In genomic region chr18:70781860-70782453, GRCh38 we compare ENCODE assay signal across 8 cellular contexts.
DNase-seq lines count a peak whose midpoint lies in the region; ATAC-seq and TF ChIP-seq lines count a peak whose summit lies in the region.

No MANE protein-coding gene starts in this region.

- no peaks in the 10 kb centered on the region for H3K9me3 ChIP-seq in RWPE2 (ENCODE audit: severe bottlenecking)
- no peaks in the 10 kb centered on the region for H3K9me3 ChIP-seq in gastrocnemius medialis

- peak; percentile 77 for TF ChIP-seq CTCF in GM12872 (IDR thresholded peaks at IDR 0.05; ENCODE audit: insufficient read depth, low read depth, low read length)
- peak; percentile 81 for TF ChIP-seq CTCF in RWPE2 (IDR thresholded peaks at IDR 0.05; ENCODE audit: poor library complexity, severe bottlenecking)
- peak in 1 of 5 experiments; percentile 25 for TF ChIP-seq CTCF in gastrocnemius medialis (IDR thresholded peaks at IDR 0.05 in 4 of 5, conservative IDR thresholded peaks at IDR 0.05 in 1 of 5)

- DNase-seq in H4 (ENCODE audit: low spot score) (peak; percentile 62), Kasumi-1 (lab: John Stamatoyannopoulos, UW) (peak; percentile 60 to 76), RWPE2 (ENCODE audit: low spot score) (no peak), head of caudate nucleus (peak; percentile 3 to 87 (median 64)), gastrocnemius medialis (no peak)
- DNase-seq in activated effector memory CD4-positive, alpha-beta T cell treated with Interleukin-2 at 50 U/mL for 16 hours: peak; percentile 39
- DNase-seq in stimulated activated CD4-positive, alpha-beta T cell treated with anti-CD3 and anti-CD28 coated beads, Interleukin-15, amount 100 ng/mL, for 48 hours (ENCODE audit: low read depth in 2 of 2): peak; percentile 32 to 40

- in situ Hi-C loops in gastrocnemius medialis (cut with MboI; ENCODE audit: low sequenced_read_pairs in 4 of 4): no loop called here

- TF ChIP-seq POLR2A in gastrocnemius medialis (IDR thresholded peaks at IDR 0.05): no peak

- ATAC-seq in RWPE2 (ENCODE audit: low read depth) (peak; percentile 67; the same call in 2 of the 3 replicates), gastrocnemius medialis (no peak)

- H3K36me3 ChIP-seq in RWPE2 (ENCODE audit: low read depth) (no peaks in the 10 kb centered on the region), gastrocnemius medialis (no peaks in the 10 kb centered on the region)

- H3K4me3 ChIP-seq in RWPE2 (ENCODE audit: severe bottlenecking) (no peak overlapping the region), gastrocnemius medialis (no peak overlapping the region)

- no peak overlapping the region for H3K27ac ChIP-seq in RWPE2 (ENCODE audit: poor library complexity, severe bottlenecking)
- no peak overlapping the region for H3K27ac ChIP-seq in gastrocnemius medialis

- H3K4me1 ChIP-seq in RWPE2 (ENCODE audit: insufficient read depth, poor library complexity, severe bottlenecking) (no peaks in the 10 kb centered on the region), gastrocnemius medialis (no peaks in the 10 kb centered on the region)

- H3K27me3 ChIP-seq in RWPE2 (ENCODE audit: insufficient read depth, poor library complexity, severe bottlenecking) (peaks cover 9% of the 10 kb centered on the region), gastrocnemius medialis (no peaks in the 10 kb centered on the region)

- intact Hi-C loops in head of caudate nucleus (cut with DNase I) (no loop called here), gastrocnemius medialis (cut with DNase I; ENCODE audit: low total_unique reads) (no loop called here)

Comparison
In these comparisons a context has a peak if more than half of its experiments do, and no peak if none do; other contexts are left out.
1. DNase-seq: peak in H4 (single experiment), Kasumi-1 (2 of 2), activated effector memory CD4-positive, alpha-beta T cell treated with Interleukin-2 at 50 U/mL for 16 hours (single experiment), head of caudate nucleus (42 of 42) and stimulated activated CD4-positive, alpha-beta T cell treated with anti-CD3 and anti-CD28 coated beads, Interleukin-15, amount 100 ng/mL, for 48 hours (2 of 2); none in RWPE2 (single experiment) and gastrocnemius medialis (0 of 2).